Comparison of ENCODE assay signal across 8 cellular contexts in the genomic region with DNA sequence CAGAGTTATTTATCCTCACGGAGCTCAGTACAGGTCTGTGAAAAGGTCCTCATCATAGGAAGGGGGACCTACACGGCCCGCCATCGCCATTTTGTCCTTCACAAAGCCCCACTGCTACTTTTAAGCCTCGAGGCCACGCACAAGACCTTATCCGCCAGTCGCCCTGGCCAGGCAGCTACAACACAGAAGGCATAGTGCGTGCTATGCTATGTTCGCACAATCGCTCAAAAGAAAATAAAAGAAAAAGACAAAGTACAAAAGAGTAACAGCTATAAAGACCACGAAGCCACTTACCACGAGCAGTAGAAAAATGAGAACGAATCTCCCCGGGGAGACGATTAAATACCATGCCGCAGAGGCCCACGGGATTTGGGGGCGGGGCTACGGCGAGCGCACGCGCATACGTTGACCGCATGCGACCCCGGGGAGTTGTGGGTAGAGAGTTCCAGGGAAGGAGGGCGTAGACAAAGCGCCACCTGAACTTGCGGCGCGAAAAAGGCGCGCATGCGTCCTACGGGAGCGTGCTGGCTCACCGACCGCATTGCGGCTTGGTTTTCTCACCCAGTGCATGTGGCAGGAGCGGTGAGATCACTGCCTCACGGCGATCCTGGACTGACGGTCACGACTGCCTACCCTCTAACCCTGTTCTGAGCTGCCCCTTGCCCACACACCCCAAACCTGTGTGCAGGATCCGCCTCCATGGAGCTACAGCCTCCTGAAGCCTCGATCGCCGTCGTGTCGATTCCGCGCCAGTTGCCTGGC.
DNase-seq lines count a peak whose midpoint lies in the region; ATAC-seq and TF ChIP-seq lines count a peak whose summit lies in the region.

No MANE protein-coding gene starts in this region.

- TF ChIP-seq CTCF in choroid plexus epithelial cell (conservative IDR thresholded peaks at IDR 0.05; ENCODE audit: low read depth, low read length): no peak

- H3K27me3 ChIP-seq in layer of hippocampus (ENCODE audit: control insufficient read depth, insufficient read depth, low read length): no peaks in the 10 kb centered on the region

- peak; percentile 97 for DNase-seq in Ammon's horn (ENCODE audit: low spot score)
- peak; percentile 96 for DNase-seq in NCI-H510A (lab: John Stamatoyannopoulos, UW)
- DNase-seq in activated CD4-positive, alpha-beta T cell treated with anti-CD3 and anti-CD28 coated beads for 24 hours (ENCODE audit: low read depth in 2 of 2): peak; percentile 96 to 97
- DNase-seq in choroid plexus epithelial cell (ENCODE audit: low read depth): peak; percentile 99
- DNase-seq in stimulated activated CD4-positive, alpha-beta T cell treated with anti-CD3 and anti-CD28 coated beads, Interleukin-1b, Interleukin-23, amount 100 ng/mL, for 24 hours (ENCODE audit: low read depth in 4 of 4, low spot score in 1 of 4): peak; percentile 92 to 98 (median 95)

- peak overlapping the region; percentile 80 for H3K27ac ChIP-seq in layer of hippocampus (ENCODE audit: low read depth, low read length)

- H3K4me3 ChIP-seq in choroid plexus epithelial cell (ENCODE audit: low read depth, low read length): peak overlapping the region; percentile 77

- TF ChIP-seq POLR2A in GM19193 (IDR thresholded peaks at IDR 0.05; ENCODE audit: extremely low read depth, insufficient read depth, insufficient read length): peak; percentile 99

- peak; percentile 88 for ATAC-seq in HG03432 (IDR thresholded peaks at IDR 0.05; ENCODE audit: unreplicated experiment)

Comparison
In these comparisons a context has a peak if more than half of its experiments do, and no peak if none do; other contexts are left out.
1. Peak in every context shown above with its lines: DNase-seq, ATAC-seq, H3K4me3 ChIP-seq and H3K27ac ChIP-seq.